Comparison of ENCODE assay signal across 28 cellular contexts in the genomic region with DNA sequence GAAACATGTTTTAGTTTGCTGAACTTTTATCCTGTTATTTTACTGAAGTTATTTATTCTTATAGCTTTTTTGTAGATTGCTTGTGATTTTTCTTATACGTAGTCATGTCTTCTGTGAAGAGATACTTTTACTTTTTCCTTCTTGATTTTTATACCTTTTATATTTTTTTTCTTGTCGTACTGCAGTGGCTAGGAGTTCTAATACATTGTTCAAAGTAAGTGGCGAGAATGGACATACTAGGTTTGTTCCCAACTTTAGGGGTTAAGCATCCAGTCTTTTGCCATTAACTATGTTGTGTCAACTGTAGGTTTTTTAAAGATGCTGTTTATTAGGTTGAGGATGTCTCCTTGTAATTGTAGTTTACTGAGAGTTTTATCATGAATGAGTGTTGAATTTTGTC.
"Had no signal": no experiment of that assay in that cellular context is flagged by ENCODE, and none has a peak within 500 bp of the region (broad histone marks: within the 10 kb centered on the region; RNA-seq: fewer than 3 reads in every experiment).

No MANE protein-coding gene starts in this region.

- H2AFZ ChIP-seq: hepatocyte had no signal

- H3K27ac ChIP-seq: colonic mucosa, coronary artery, dorsolateral prefrontal cortex, epithelial cell of prostate, esophagus muscularis mucosa, esophagus squamous epithelium, foreskin keratinocyte, gastrocnemius medialis, gastroesophageal sphincter, heart left ventricle, heart right ventricle, hepatocyte had no signal

- H3K4me1 ChIP-seq: colonic mucosa, esophagus muscularis mucosa, esophagus squamous epithelium, foreskin keratinocyte, gastrocnemius medialis, gastroesophageal sphincter, heart left ventricle had no signal

- H3K4me3 ChIP-seq: colonic mucosa, coronary artery, dorsolateral prefrontal cortex, esophagus muscularis mucosa, esophagus squamous epithelium, gastrocnemius medialis, gastroesophageal sphincter, heart left ventricle, heart right ventricle, hepatocyte had no signal

- H3K9me3 ChIP-seq: colonic mucosa, esophagus muscularis mucosa, gastrocnemius medialis, gastroesophageal sphincter had no signal

- H3K36me3 ChIP-seq: colonic mucosa had no signal

- DNase-seq: colonic mucosa; cortex of kidney; dermis blood vessel endothelial cell; dorsolateral prefrontal cortex; effector CD4-positive, alpha-beta T cell; effector memory CD4-positive, alpha-beta T cell; effector memory CD8-positive, alpha-beta T cell; endodermal cell; erythroblast; esophagus squamous epithelium; foreskin fibroblast; foreskin keratinocyte; foreskin melanocyte; gastrocnemius medialis; glutamatergic neuron; head of caudate nucleus; heart left ventricle; heart right ventricle had no signal

- H3K27me3 ChIP-seq: colonic mucosa, dorsolateral prefrontal cortex, esophagus muscularis mucosa, esophagus squamous epithelium, foreskin keratinocyte, gastrocnemius medialis, gastroesophageal sphincter, heart left ventricle, heart right ventricle, hepatocyte had no signal

- H3K4me2 ChIP-seq: hepatocyte had no signal

- ATAC-seq: effector memory CD8-positive, alpha-beta T cell; esophagus mucosa; foreskin keratinocyte; gastrocnemius medialis; gastroesophageal sphincter; heart left ventricle; heart right ventricle had no signal

- FAIRE-seq: colon, endometrium, endothelial cell of umbilical vein, frontal cortex had no signal
